8 cellular contexts compared by ENCODE assay signal in the genomic region with DNA sequence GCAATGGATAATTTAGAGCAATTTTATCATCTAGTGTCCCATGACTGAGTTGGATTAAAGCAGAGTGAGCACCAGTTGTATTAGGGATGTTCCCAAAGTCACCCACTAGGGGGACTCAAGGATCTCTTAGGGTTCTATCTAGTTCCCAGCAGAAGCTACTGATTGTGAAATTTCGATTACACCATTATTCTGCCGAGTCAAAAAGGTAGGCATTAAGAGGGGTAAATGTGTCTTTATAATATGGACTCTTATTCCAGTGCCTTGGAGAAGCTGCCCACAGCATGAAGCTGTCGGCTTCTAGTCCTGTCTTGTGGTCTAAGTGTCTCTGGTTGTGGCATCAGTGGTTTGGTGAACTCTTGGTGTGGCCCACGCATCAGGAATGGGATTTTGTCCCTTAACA. TPM values are rescaled to one million over a fixed set of nuclear protein-coding genes. Genes with fewer than 3 reads are reported as not detected.
DNase-seq lines count a peak whose midpoint lies in the region; TF ChIP-seq lines count a peak whose summit lies in the region.

No MANE protein-coding gene starts in this region.

- H3K4me3 ChIP-seq in AG10803 (ENCODE audit: low read length) (no peak overlapping the region), PC-9 (no peak overlapping the region), kidney epithelial cell (ENCODE audit: low read depth, low read length) (no peak overlapping the region)

- H2AFZ ChIP-seq in PC-9: no peak overlapping the region

- H3K4me1 ChIP-seq in PC-9 (replicated peaks; ENCODE audit: insufficient read depth): no peaks in the 10 kb centered on the region

- intact Hi-C loops in PC-9 (cut with micrococcal nuclease; ENCODE audit: unreplicated experiment): loop anchor here (1.0 to 2.0 kb wide), 2 partner anchors 97 to 134 kb away; no protein-coding TSS in a partner anchor

- no peaks in the 10 kb centered on the region for H3K79me2 ChIP-seq in PC-9 (ENCODE audit: low read depth)

- CTCF ChIA-PET in PC-9 (lab: Charles Lee): interaction anchor here (1.0 kb wide), 2 partner anchors 106 to 135 kb away, joined by 3 to 6 read pairs; no protein-coding TSS in a partner anchor

- POLR2A ChIA-PET in PC-9 (lab: Charles Lee; ENCODE audit: unreplicated experiment): interaction anchor here (0.6 kb wide), 1 partner anchor 96 kb away, joined by 4 read pairs; a partner anchor contains a TSS

- H3K27ac ChIP-seq in PC-9: no peak overlapping the region

- H4K20me1 ChIP-seq in PC-9 (ENCODE audit: insufficient read depth): no peaks in the 10 kb centered on the region

- DNase-seq in AG10803 (ENCODE audit: low read depth) (peak; percentile 79), GM04504 (ENCODE audit: low read depth) (peak; percentile 67), HT-29 (ENCODE audit: low spot score) (peak; percentile 82), PC-9 (peak; percentile 35 to 61), kidney epithelial cell (ENCODE audit: low read depth) (peak; percentile 48), superior temporal gyrus (ENCODE audit: extremely low spot score) (peak; percentile 93), UCSD-AML1 (lab: John Stamatoyannopoulos, UW; ENCODE audit: unreplicated experiment) (no peak)
- peak; percentile 43 for DNase-seq in central memory CD4-positive, alpha-beta T cell

- no peaks in the 10 kb centered on the region for H3F3A ChIP-seq in PC-9 (ENCODE audit: insufficient read depth, low read depth)

- H3K36me3 ChIP-seq in PC-9 (ENCODE audit: low read depth): no peaks in the 10 kb centered on the region
- no peaks in the 10 kb centered on the region for H3K36me3 ChIP-seq in kidney epithelial cell (ENCODE audit: control insufficient read depth, insufficient read depth, low read length)

- BruUV-seq in PC-9 (replicated peaks; lab: Mats Ljungman, UMichigan): no TSS peak

- no peaks in the 10 kb centered on the region for H3K27me3 ChIP-seq in PC-9 (ENCODE audit: insufficient read depth, low read depth)
- H3K27me3 ChIP-seq in kidney epithelial cell (ENCODE audit: control insufficient read depth, insufficient read depth, low read length): no peaks in the 10 kb centered on the region

- no peak overlapping the region for H3K4me2 ChIP-seq in PC-9

- no peaks in the 10 kb centered on the region for H3K9me3 ChIP-seq in PC-9 (ENCODE audit: insufficient read depth, low read depth)

- TF ChIP-seq CTCF in AG10803 (conservative IDR thresholded peaks at IDR 0.05; ENCODE audit: low read length) (peak; percentile 98), PC-9 (conservative IDR thresholded peaks at IDR 0.05) (peak; percentile 82), kidney epithelial cell (IDR thresholded peaks at IDR 0.05; ENCODE audit: insufficient read depth, low read length, poor library complexity, severe bottlenecking) (peak; percentile 92)

- no peaks in the 10 kb centered on the region for H3K9me2 ChIP-seq in PC-9 (ENCODE audit: insufficient read depth)

RNA-seq across cellular contexts. Expression of a gene that starts 53.3 kb away (rescaled TPM):
- 7.1 and 7.6 TPM in 2 replicates for total RNA-seq in HT-29 (2014; rRNA removed; shearing (Covaris generic))
- total RNA-seq in PC-9 (2021): 36.6 and 37.1 TPM in 2 replicates
- 28.7 and 29.2 TPM in 2 replicates for total RNA-seq in kidney epithelial cell
